In the genomic region with DNA sequence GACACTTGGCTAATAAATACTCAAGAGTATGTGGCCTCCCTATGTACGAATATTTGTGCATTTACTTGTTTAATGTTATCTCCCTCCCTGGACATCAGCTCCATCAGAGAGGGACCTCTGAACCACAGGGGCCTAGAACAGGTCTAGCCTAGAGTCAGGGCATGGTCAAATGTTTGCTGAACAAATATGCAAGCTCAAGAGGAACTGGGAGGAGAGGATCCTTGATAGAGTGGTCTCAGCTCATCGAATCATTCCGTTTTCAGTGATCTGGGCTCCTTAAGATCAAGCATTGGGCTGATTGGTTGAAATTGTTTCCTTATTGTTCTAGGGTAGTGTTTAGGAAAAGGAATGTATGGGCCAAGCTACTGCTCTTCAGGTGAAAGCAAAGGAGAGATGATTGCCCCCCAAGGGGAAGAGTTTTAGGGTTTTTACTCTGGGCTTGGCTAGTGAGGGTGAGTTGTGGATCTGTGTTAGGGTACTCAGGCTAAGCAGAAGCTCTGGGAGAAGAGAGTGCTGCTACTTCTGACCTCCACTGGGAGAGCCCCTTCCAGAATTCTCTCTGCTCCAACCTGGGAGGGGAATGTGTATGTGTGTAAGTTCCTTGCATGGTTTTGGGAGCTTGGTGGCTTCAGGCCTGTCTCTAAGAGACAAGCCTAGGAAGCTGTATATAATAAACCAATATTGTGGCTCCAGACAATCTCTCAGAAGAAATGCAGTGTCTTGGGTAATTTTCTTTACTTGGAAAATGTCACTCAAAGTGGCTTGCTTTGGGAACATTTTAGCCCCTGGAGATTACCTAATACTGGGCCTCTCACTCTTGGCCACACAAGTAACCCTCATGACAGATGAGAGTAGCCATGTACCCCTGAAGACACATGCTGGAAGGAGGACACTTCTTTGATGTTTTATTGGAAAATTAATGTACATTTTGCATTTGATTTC, we compare ENCODE assay signal across 10 cellular contexts.
DNase-seq lines count a peak whose midpoint lies in the region; ATAC-seq and TF ChIP-seq lines count a peak whose summit lies in the region.
"Had no signal": no experiment of that assay in that cellular context is flagged by ENCODE, and none has a peak within 500 bp of the region (broad histone marks: within the 10 kb centered on the region; RNA-seq: fewer than 3 reads in every experiment).

No MANE protein-coding gene starts in this region.

- H3K4me3 ChIP-seq in dorsolateral prefrontal cortex: no peak overlapping the region
- H3K4me3 ChIP-seq: BLaER1 treated with 17β-estradiol and CSF1 and Interleukin-3, amounts not matched to agents 10 nM and 100 nM had no signal

- H3K27ac ChIP-seq in RWPE1: peak overlapping the region; percentile 46; the same call in 1 of the 2 replicates
- H3K27ac ChIP-seq in dorsolateral prefrontal cortex: no peak overlapping the region

- POLR2A ChIA-PET in RWPE1 (lab: Yijun Ruan, JAX; ENCODE audit: low non-redundant PET): no interaction called here

- peaks cover 0 to 4% (median 0%) of the 10 kb centered on the region in 45 donors for H3K27me3 ChIP-seq in dorsolateral prefrontal cortex
- H3K27me3 ChIP-seq: BLaER1 treated with 17β-estradiol and CSF1 and Interleukin-3, amounts not matched to agents 10 nM and 100 nM had no signal

- DNase-seq in ELR (ENCODE audit: low read depth) (peak; percentile 3), RWPE1 (ENCODE audit: low spot score) (no peak), NCI-H2081 treated with DMSO at 0.1 percent for 48 hours (lab: John Stamatoyannopoulos, UW) (no peak), GOT3 (lab: John Stamatoyannopoulos, UW) (no peak), left ventricle myocardium superior (no peak), dorsolateral prefrontal cortex (no peak)
- DNase-seq: dermis blood vessel endothelial cell had no signal

- intact Hi-C loops in left ventricle myocardium superior (cut with micrococcal nuclease): no loop called here
- intact Hi-C loops in dorsolateral prefrontal cortex (cut with DNase I): no loop called here

- TF ChIP-seq CTCF in RWPE1 (conservative IDR thresholded peaks at IDR 0.05; ENCODE audit: low read depth) (no peak), dorsolateral prefrontal cortex (IDR thresholded peaks at IDR 0.05 in 54 of 56, conservative IDR thresholded peaks at IDR 0.05 in 2 of 56; ENCODE audit: low read depth in 1 of 56, partially characterized antibody in 56 of 56) (no peak)

- CTCF ChIA-PET in RWPE1 (lab: Yijun Ruan, JAX): interaction anchor here (0.5 to 0.6 kb wide), 3 partner anchors 23 to 1750 kb away, joined by 3 read pairs; no protein-coding TSS in a partner anchor

- ATAC-seq in GM19397 (IDR thresholded peaks at IDR 0.05; ENCODE audit: unreplicated experiment): peak; percentile 6
- ATAC-seq in HG02938 (IDR thresholded peaks at IDR 0.05; ENCODE audit: unreplicated experiment): peak; percentile 11
- no peak for ATAC-seq in left ventricle myocardium superior
